12 cellular contexts compared by ENCODE assay signal in genomic region chr12:20194171-20194570, GRCh38.
DNase-seq lines count a peak whose midpoint lies in the region; ATAC-seq, FAIRE-seq and TF ChIP-seq lines count a peak whose summit lies in the region.
"Had no signal": no experiment of that assay in that cellular context is flagged by ENCODE, and none has a peak within 500 bp of the region (broad histone marks: within the 10 kb centered on the region; RNA-seq: fewer than 3 reads in every experiment).

No MANE protein-coding gene starts in this region.

- intact Hi-C loops in HepG2 (cut with micrococcal nuclease; ENCODE audit: unreplicated experiment) (no loop called here), psoas muscle (cut with DNase I) (no loop called here)

- H3K27me3 ChIP-seq in endodermal cell (ENCODE audit: control insufficient read depth, insufficient read depth, low read length, poor library complexity, severe bottlenecking) (no peaks in the 10 kb centered on the region), HepG2 (ENCODE audit: control insufficient read depth in 1 of 2, insufficient read depth in 2 of 2, low read length in 2 of 2) (no peaks in the 10 kb centered on the region), psoas muscle (ENCODE audit: insufficient read depth in 3 of 3, low read length in 2 of 3) (no peaks in the 10 kb centered on the region)

- in situ Hi-C loops in HepG2 (cut with HindIII; ENCODE audit: extremely low pct_ligation_motif_present, low pct_unique_long_range_greater_than_20kb), result no loop called here

- no peak for FAIRE-seq in HepG2 (lab: Jason Lieb, UNC)
- FAIRE-seq: keratinocyte had no signal

- H3K27ac Mint-ChIP-seq in endodermal cell, result peak overlapping the region; percentile 44

- TF ChIP-seq POLR2A in HepG2 (IDR thresholded peaks at IDR 0.05; ENCODE audit: insufficient read depth in 1 of 2, low read depth in 2 of 2, low read length in 2 of 2), result no peak

- no peak; the same call in 2 of the 3 replicates for ATAC-seq in HepG2
- ATAC-seq in psoas muscle, result no peak
- ATAC-seq in HG03342 (IDR thresholded peaks at IDR 0.05; ENCODE audit: unreplicated experiment), result no peak
- no peak for ATAC-seq in HG03095 (IDR thresholded peaks at IDR 0.05; ENCODE audit: unreplicated experiment)

- H3K4me2 ChIP-seq in HepG2 (ENCODE audit: low read depth, low read length), result no peak overlapping the region

- no peaks in the 10 kb centered on the region for H4K20me1 ChIP-seq in HepG2 (ENCODE audit: insufficient read depth, low read length)

- no peaks in the 10 kb centered on the region for H3K27me3 Mint-ChIP-seq in endodermal cell (ENCODE audit: insufficient read depth)

- peaks cover 15% of the 10 kb centered on the region for H3K4me1 Mint-ChIP-seq in endodermal cell

- TF ChIP-seq RAD21 in Ishikawa (IDR thresholded peaks at IDR 0.05; ENCODE audit: low read depth) (peak; percentile 28; the same call in 1 of the 2 replicates), HepG2 (CRISPR knock-in tag; IDR thresholded peaks at IDR 0.05) (no peak)

- H3K4me3 Mint-ChIP-seq in endodermal cell, result no peak overlapping the region

- H3K79me2 ChIP-seq in HepG2 (ENCODE audit: insufficient read depth, low read length), result no peaks in the 10 kb centered on the region

- TF ChIP-seq CTCF in AG09319 (IDR thresholded peaks at IDR 0.05; ENCODE audit: low read depth, low read length) (peak; percentile 44), endodermal cell (conservative IDR thresholded peaks at IDR 0.05) (peak; percentile 94), HepG2 (CRISPR knock-in tag; IDR thresholded peaks at IDR 0.05) (peak; percentile 17; the same call in 1 of the 2 replicates), psoas muscle (IDR thresholded peaks at IDR 0.05) (no peak)

- H3K4me1 ChIP-seq in endodermal cell (ENCODE audit: control insufficient read depth, insufficient read depth, low read length) (peaks cover 4% of the 10 kb centered on the region), HepG2 (ENCODE audit: insufficient read depth, low read length) (peaks cover 8% of the 10 kb centered on the region), psoas muscle (no peaks in the 10 kb centered on the region)

- H3K27ac ChIP-seq in endodermal cell (ENCODE audit: low read depth, low read length) (no peak overlapping the region), HepG2 (ENCODE audit: extremely low read length, insufficient read depth, low read length) (no peak overlapping the region), psoas muscle (no peak overlapping the region)

- H3K9ac ChIP-seq in endodermal cell (ENCODE audit: extremely low read depth, low read length, poor library complexity, severe bottlenecking) (no peak overlapping the region), HepG2 (ENCODE audit: insufficient read depth, low read depth, low read length) (no peak overlapping the region)

- H3K36me3 Mint-ChIP-seq in endodermal cell (ENCODE audit: low read depth), result no peaks in the 10 kb centered on the region

- H3K4me3 ChIP-seq in endodermal cell (ENCODE audit: low read length) (no peak overlapping the region), HepG2 (replicated peaks in 1 of 3; ENCODE audit: insufficient read depth in 1 of 3, low read depth in 2 of 3, low read length in 3 of 3) (no peak overlapping the region), psoas muscle (no peak overlapping the region)

- CTCF ChIA-PET in HepG2 (lab: Yijun Ruan, JAX; ENCODE audit: low intra/inter-chr PET ratio, low total read pairs), result no interaction called here

- H3K9me3 Mint-ChIP-seq in endodermal cell, result peaks cover under 1% of the 10 kb centered on the region

- TF ChIP-seq EP300 in Ishikawa (IDR thresholded peaks at IDR 0.05; ENCODE audit: borderline replicate concordance) (no peak), HepG2 (IDR thresholded peaks at IDR 0.05; ENCODE audit: low read depth in 2 of 2, low read length in 2 of 2) (no peak), HepG2 (CRISPR knock-in tag; IDR thresholded peaks at IDR 0.05; ENCODE audit: borderline replicate concordance) (no peak)

- DNase-seq in AG09319 (ENCODE audit: extremely low read depth, low read depth), result no peak
- DNase-seq in endodermal cell, result peak; percentile 87
- no peak for DNase-seq in HepG2 (ENCODE audit: low spot score)
- no peak for DNase-seq in psoas muscle
- DNase-seq in dedifferentiated amniotic fluid mesenchymal stem cell (ENCODE audit: extremely low spot score), result no peak
- DNase-seq: COR-L47, retina, SIG-M5 had no signal

- H3K36me3 ChIP-seq in endodermal cell (ENCODE audit: control insufficient read depth, insufficient read depth, low read length) (no peaks in the 10 kb centered on the region), HepG2 (replicated peaks in 1 of 2; ENCODE audit: control insufficient read depth in 1 of 2, insufficient read depth in 2 of 2, low read length in 2 of 2) (no peaks in the 10 kb centered on the region), psoas muscle (ENCODE audit: insufficient read depth in 1 of 2, low read depth in 1 of 2) (no peaks in the 10 kb centered on the region)

- H2AFZ ChIP-seq in HepG2 (ENCODE audit: low read length), result no peak overlapping the region

- BruUV-seq in HepG2 (replicated peaks; lab: Mats Ljungman, UMichigan), result no TSS peak

- 22 to 36% methylated on average over 3 to 4 of the region's 4 CpGs for WGBS in endodermal cell (ENCODE audit: insufficient coverage in 1 of 2, insufficient read length in 1 of 2), 2 experiments
- 12% methylated on average over 4 of the region's 4 CpGs for WGBS in HepG2 (ENCODE audit: low lambda C conversion rate)
- WGBS in psoas muscle, 3 donors, result 48 to 57% (median 51%) methylated on average over 4 of the region's 4 CpGs

- H3K9me3 ChIP-seq in endodermal cell (ENCODE audit: control insufficient read depth, low read length) (no peaks in the 10 kb centered on the region), HepG2 (ENCODE audit: low read length) (no peaks in the 10 kb centered on the region), psoas muscle (no peaks in the 10 kb centered on the region)

- POLR2A ChIA-PET in HepG2 (lab: Yijun Ruan, JAX), result no interaction called here

TF ChIP-seq in Ishikawa, 13 proteins besides CTCF, POLR2A, EP300 and RAD21 (continues in another document):
- TF ChIP-seq YY1 (IDR thresholded peaks at IDR 0.05; ENCODE audit: low read depth) (no peak), REST (IDR thresholded peaks at IDR 0.05; ENCODE audit: low read depth) (no peak), MAX (IDR thresholded peaks at IDR 0.05) (no peak), ZBTB7A (IDR thresholded peaks at IDR 0.05; ENCODE audit: low read depth) (no peak)

TF ChIP-seq in HepG2, 621 proteins besides CTCF, POLR2A, EP300 and RAD21 (continues in another document):
- no peak for TF ChIP-seq THAP8 (CRISPR knock-in tag; IDR thresholded peaks at IDR 0.05; ENCODE audit: borderline replicate concordance)
- TF ChIP-seq ZNF496 (CRISPR knock-in tag; IDR thresholded peaks at IDR 0.05; ENCODE audit: insufficient replicate concordance), result no peak
- TF ChIP-seq HIC2 (CRISPR knock-in tag; IDR thresholded peaks at IDR 0.05; ENCODE audit: low read depth), result no peak
- no peak for TF ChIP-seq MEIS2 (CRISPR knock-in tag; IDR thresholded peaks at IDR 0.05)
- TF ChIP-seq SSRP1 (CRISPR knock-in tag; IDR thresholded peaks at IDR 0.05), result no peak
- no peak for TF ChIP-seq TP53 (CRISPR knock-in tag; conservative IDR thresholded peaks at IDR 0.05)
- no peak for TF ChIP-seq SRSF9 (IDR thresholded peaks at IDR 0.05; ENCODE audit: borderline replicate concordance, insufficient read depth, low read depth, low read length, poor library complexity, severe bottlenecking)
- TF ChIP-seq ZNF33A (CRISPR knock-in tag; IDR thresholded peaks at IDR 0.05; ENCODE audit: borderline replicate concordance), result no peak
- TF ChIP-seq KAT8 (CRISPR knock-in tag; IDR thresholded peaks at IDR 0.05), result no peak
- TF ChIP-seq HOXA5 (CRISPR knock-in tag; IDR thresholded peaks at IDR 0.05), result no peak
- TF ChIP-seq ZKSCAN8 (CRISPR knock-in tag; IDR thresholded peaks at IDR 0.05; ENCODE audit: borderline replicate concordance), result no peak
- no peak for TF ChIP-seq ISL2 (CRISPR knock-in tag; IDR thresholded peaks at IDR 0.05)
- TF ChIP-seq ZNF589 (CRISPR knock-in tag; conservative IDR thresholded peaks at IDR 0.05), result no peak
- no peak for TF ChIP-seq THYN1 (CRISPR knock-in tag; IDR thresholded peaks at IDR 0.05; ENCODE audit: borderline replicate concordance, low read depth)
- no peak for TF ChIP-seq HOXA7 (CRISPR knock-in tag; IDR thresholded peaks at IDR 0.05)
- TF ChIP-seq EZH2 (conservative IDR thresholded peaks at IDR 0.05; ENCODE audit: low read depth, low read length), result no peak
- no peak for TF ChIP-seq ARNTL (CRISPR knock-in tag; IDR thresholded peaks at IDR 0.05)
